10 cellular contexts compared by ENCODE assay signal in genomic region chr15:75689429-75689828, GRCh38. TPM values are rescaled to one million over a fixed set of nuclear protein-coding genes. Genes with fewer than 3 reads are reported as not detected.
DNase-seq lines count a peak whose midpoint lies in the region; ATAC-seq and TF ChIP-seq lines count a peak whose summit lies in the region.
"Not testable (repeated sequence)": the region's sequence is repeated elsewhere in the genome, so short reads cannot be mapped to it uniquely, and the experiment has no call there.
"Had no signal": no experiment of that assay in that cellular context is flagged by ENCODE, and none has a peak within 500 bp of the region (broad histone marks: within the 10 kb centered on the region; RNA-seq: fewer than 3 reads in every experiment).

No MANE protein-coding gene starts in this region.

- not testable (repeated sequence) for H2BK20ac ChIP-seq in IMR-90 (ENCODE audit: low read depth, low read length)

- not testable (repeated sequence) for DNase-seq in IMR-90, sigmoid colon

- POLR2A ChIA-PET in IMR-90 (lab: Charles Lee; ENCODE audit: unreplicated experiment): not testable (repeated sequence)

- H3K18ac ChIP-seq in IMR-90 (ENCODE audit: low read depth, low read length): not testable (repeated sequence)

- BruUV-seq in IMR-90 (replicated peaks; lab: Mats Ljungman, UMichigan): TSS peak; percentile 40

- not testable (repeated sequence) for H3K56ac ChIP-seq in IMR-90 (ENCODE audit: extremely low read depth, insufficient read depth, low read length)

- not testable (repeated sequence) for H4K5ac ChIP-seq in IMR-90 (ENCODE audit: low read depth, low read length)

- not testable (repeated sequence) for TF ChIP-seq RAD21 in IMR-90 (IDR thresholded peaks at IDR 0.05; ENCODE audit: low read length)

- in situ Hi-C loops in IMR-90 (cut with MboI; ENCODE audit: low sequenced_read_pairs): loop anchor here (5.0 kb wide), 2 partner anchors 43 to 118 kb away; no protein-coding TSS in a partner anchor

- not testable (repeated sequence) for ATAC-seq in IMR-90 (ENCODE audit: low read depth)

- H3K79me1 ChIP-seq in IMR-90 (ENCODE audit: low read depth in 1 of 2, low read length in 2 of 2): peaks cover 7 to 48% of the 10 kb centered on the region in 2 experiments

- TF ChIP-seq POLR2A in IMR-90 (IDR thresholded peaks at IDR 0.05; ENCODE audit: low read depth, low read length); sigmoid colon (IDR thresholded peaks at IDR 0.05): not testable (repeated sequence)

- H3K9ac ChIP-seq in IMR-90 (ENCODE audit: low read depth, low read length); stomach smooth muscle (ENCODE audit: low read length in 2 of 2): not testable (repeated sequence)

- WGBS in IMR-90 (ENCODE audit: extremely low coverage in 2 of 2, insufficient read length in 1 of 2), 2 experiments: 95% methylated on average over 17 of the region's 20 CpGs; no CpG with 5 or more reads in 1 of the 2 experiments
- WGBS in sigmoid colon, 2 donors: 92% methylated on average over 20 of the region's 20 CpGs

- not testable (repeated sequence) for H3K4me3 ChIP-seq in IMR-90 (ENCODE audit: insufficient read depth, low read depth, low read length); sigmoid colon; stomach smooth muscle (ENCODE audit: low read length in 2 of 2)

- H2AFZ ChIP-seq in IMR-90 (replicated peaks; ENCODE audit: low read length, poor library complexity): not testable (repeated sequence)

- H2AK5ac ChIP-seq in IMR-90 (ENCODE audit: low read depth, low read length): not testable (repeated sequence)

- CTCF ChIA-PET in IMR-90 (lab: Yijun Ruan, JAX): not testable (repeated sequence)

- not testable (repeated sequence) for H4K8ac ChIP-seq in IMR-90 (ENCODE audit: low read depth in 2 of 2, low read length in 2 of 2)

- not testable (repeated sequence) for H3K27ac ChIP-seq in IMR-90 (ENCODE audit: insufficient read depth, low read length)
- H3K27ac ChIP-seq in sigmoid colon (peak overlapping the region in 3 of 4 donors; percentile 8 to 99 (median 26)), stomach smooth muscle (ENCODE audit: low read length) (peak overlapping the region; percentile 24)

- not testable (repeated sequence) for H3K14ac ChIP-seq in IMR-90 (replicated peaks; ENCODE audit: low read depth, low read length)

- not testable (repeated sequence) for H2BK120ac ChIP-seq in IMR-90 (ENCODE audit: low read depth, low read length)

- H4K20me1 ChIP-seq in IMR-90 (ENCODE audit: insufficient read depth, low read length): peaks cover 10% of the 10 kb centered on the region

- H2AK9ac ChIP-seq in IMR-90 (replicated peaks; ENCODE audit: low read depth, low read length, poor library complexity): not testable (repeated sequence)

- peaks cover 11% of the 10 kb centered on the region for H3K4me1 ChIP-seq in IMR-90 (ENCODE audit: control insufficient read depth, insufficient read depth, low read length)
- peaks cover 0 to 44% (median 36%) of the 10 kb centered on the region in 4 donors for H3K4me1 ChIP-seq in sigmoid colon
- peaks cover 23% of the 10 kb centered on the region for H3K4me1 ChIP-seq in stomach smooth muscle (ENCODE audit: control insufficient read depth, insufficient read depth, low read length)

- TF ChIP-seq EP300 in sigmoid colon (IDR thresholded peaks at IDR 0.05): not testable (repeated sequence)

- H3K4ac ChIP-seq in IMR-90 (ENCODE audit: low read depth, low read length): not testable (repeated sequence)

- not testable (repeated sequence) for H3K27me3 ChIP-seq in IMR-90 (ENCODE audit: control insufficient read depth, insufficient read depth, low read length); sigmoid colon; stomach smooth muscle (ENCODE audit: control insufficient read depth in 1 of 2, insufficient read depth in 2 of 2, low read length in 2 of 2)

- H2BK5ac ChIP-seq in IMR-90 (ENCODE audit: low read depth, low read length, poor library complexity, severe bottlenecking): not testable (repeated sequence)

- H3K36me3 ChIP-seq in IMR-90 (ENCODE audit: control insufficient read depth, insufficient read depth, low read length): peaks cover 21% of the 10 kb centered on the region
- H3K36me3 ChIP-seq in sigmoid colon: peaks cover 41 to 73% (median 55%) of the 10 kb centered on the region in 4 donors
- H3K36me3 ChIP-seq in stomach smooth muscle (ENCODE audit: control insufficient read depth in 2 of 2, insufficient read depth in 2 of 2, low read length in 2 of 2): peaks cover 25 to 44% of the 10 kb centered on the region in 2 donors

- H4K91ac ChIP-seq in IMR-90 (ENCODE audit: insufficient read depth, low read depth, low read length): not testable (repeated sequence)

- not testable (repeated sequence) for H2BK15ac ChIP-seq in IMR-90 (ENCODE audit: low read depth, low read length)

- H3K9me3 ChIP-seq in IMR-90 (ENCODE audit: control insufficient read depth, insufficient read depth, low read length); sigmoid colon; stomach smooth muscle (ENCODE audit: control insufficient read depth in 2 of 2, low read length in 2 of 2): not testable (repeated sequence)

- dilution Hi-C loops in IMR-90 (cut with HindIII; ENCODE audit: low sequenced_read_pairs, unreplicated experiment): not testable (repeated sequence)

- intact Hi-C loops in IMR-90 (cut with micrococcal nuclease): not testable (repeated sequence)
- intact Hi-C loops in sigmoid colon (cut with DNase I): loop anchor here (5.0 kb wide), 1 partner anchor 113 kb away; no protein-coding TSS in a partner anchor

- H3K9me1 ChIP-seq in IMR-90 (ENCODE audit: insufficient read depth, low read length): peaks cover 10% of the 10 kb centered on the region

- TF ChIP-seq CTCF in IMR-90 (conservative IDR thresholded peaks at IDR 0.05; ENCODE audit: low read depth, low read length); sigmoid colon (IDR thresholded peaks at IDR 0.05): not testable (repeated sequence)

- not testable (repeated sequence) for H3K4me2 ChIP-seq in IMR-90 (ENCODE audit: low read depth, low read length)

- H3K23ac ChIP-seq in IMR-90 (ENCODE audit: low read depth, low read length): not testable (repeated sequence)

RNA-seq across cellular contexts. Expression of gene CSPG4, which starts 23.2 kb away (rescaled TPM):
- total RNA-seq in IMR-90 (2012; rRNA removed): 12.4 and 14.7 TPM in 2 replicates
- 28.4 and 35.6 TPM in 2 replicates for polyA plus RNA-seq in IMR-90 (2012; rRNA removed)
- polyA plus RNA-seq in IMR-90 (2012; cell fraction: cytosol; rRNA removed): 15.6 and 23.3 TPM in 2 replicates
- 24.1 and 69.4 TPM in 2 replicates for polyA plus RNA-seq in IMR-90 (2012; cell fraction: nucleus; rRNA removed; ENCODE audit: low replicate concordance)
- total RNA-seq in sigmoid colon: 100 to 1,000 TPM in 2 of 4 donors, 10 to 100 TPM in 2; 45.7 to 151 (median 93.9) TPM
- polyA plus RNA-seq in sigmoid colon: 1 to 10 TPM in 1 of 3 donors, under 1 TPM in 2; 0.23 to 8.4 (median 0.60) TPM
- total RNA-seq: Calu3; CD4-positive, alpha-beta memory T cell; CD4-positive, alpha-beta T cell; CD4-positive, CD25-positive, alpha-beta regulatory T cell; CD8-positive, alpha-beta memory T cell; CD8-positive, alpha-beta T cell had no signal
- polyA plus RNA-seq: CD14-positive monocyte; CD4-positive, alpha-beta memory T cell; CD4-positive, CD25-positive, alpha-beta regulatory T cell; CD8-positive, alpha-beta memory T cell had no signal

RNA-seq across cellular contexts. Expression of gene SNX33, which starts 41.7 kb away (rescaled TPM):
- total RNA-seq in IMR-90 (2012; rRNA removed) (11.9 and 12.7 TPM in 2 replicates), sigmoid colon (10 to 100 TPM; 20.1 to 32.7 (median 25.8) TPM)
- polyA plus RNA-seq in IMR-90 (2012; rRNA removed) (12.5 and 14.6 TPM in 2 replicates), sigmoid colon (10 to 100 TPM in 2 of 3 donors, 1 to 10 TPM in 1; 9.0 to 20.9 (median 12.7) TPM)
- polyA plus RNA-seq in IMR-90 (2012; cell fraction: cytosol; rRNA removed): 5.1 and 11.2 TPM in 2 replicates
- polyA plus RNA-seq in IMR-90 (2012; cell fraction: nucleus; rRNA removed; ENCODE audit: low replicate concordance): 27.3 and 29.8 TPM in 2 replicates

RNA-seq across cellular contexts. Expression of gene IMP3, which starts 49.4 kb away (rescaled TPM):
- total RNA-seq in IMR-90 (2012; rRNA removed) (42.1 and 84.7 TPM in 2 replicates), sigmoid colon (100 to 1,000 TPM in 1 of 4 donors, 10 to 100 TPM in 3; 55.4 to 117 (median 84.3) TPM)
- polyA plus RNA-seq in IMR-90 (2012; rRNA removed) (55.6 and 59.3 TPM in 2 replicates), sigmoid colon (10 to 100 TPM; 58.3 to 94.1 (median 62.0) TPM)
- polyA plus RNA-seq in IMR-90 (2012; cell fraction: cytosol; rRNA removed): 111 and 209 TPM in 2 replicates
- polyA plus RNA-seq in IMR-90 (2012; cell fraction: nucleus; rRNA removed; ENCODE audit: low replicate concordance): 38.5 and 123 TPM in 2 replicates
